2 cellular contexts compared by ENCODE assay signal in genomic region chr10:97748116-97748515, GRCh38.
TF ChIP-seq lines count a peak whose summit lies in the region.

No MANE protein-coding gene starts in this region.

TF ChIP-seq in SK-N-SH, 30 proteins besides CTCF, POLR2A, EP300 and RAD21 (continued from another document):
- TF ChIP-seq, protein P1, sequence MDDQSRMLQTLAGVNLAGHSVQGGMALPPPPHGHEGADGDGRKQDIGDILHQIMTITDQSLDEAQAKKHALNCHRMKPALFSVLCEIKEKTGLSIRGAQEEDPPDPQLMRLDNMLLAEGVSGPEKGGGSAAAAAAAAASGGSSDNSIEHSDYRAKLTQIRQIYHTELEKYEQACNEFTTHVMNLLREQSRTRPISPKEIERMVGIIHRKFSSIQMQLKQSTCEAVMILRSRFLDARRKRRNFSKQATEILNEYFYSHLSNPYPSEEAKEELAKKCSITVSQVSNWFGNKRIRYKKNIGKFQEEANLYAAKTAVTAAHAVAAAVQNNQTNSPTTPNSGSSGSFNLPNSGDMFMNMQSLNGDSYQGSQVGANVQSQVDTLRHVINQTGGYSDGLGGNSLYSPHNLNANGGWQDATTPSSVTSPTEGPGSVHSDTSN (IDR thresholded peaks at IDR 0.05) = no peak
- TF ChIP-seq MEF2A (IDR thresholded peaks at IDR 0.05; ENCODE audit: borderline replicate concordance, low read depth) (no peak), YY1 (IDR thresholded peaks at IDR 0.05; ENCODE audit: low read depth) (no peak), JUND (IDR thresholded peaks at IDR 0.05) (no peak), NRF1 (IDR thresholded peaks at IDR 0.05; ENCODE audit: low read depth, low read length) (no peak), FOSL2 (IDR thresholded peaks at IDR 0.05; ENCODE audit: borderline replicate concordance, low read depth) (no peak), TCF12 (IDR thresholded peaks at IDR 0.05) (no peak), ELF1 (IDR thresholded peaks at IDR 0.05) (no peak), SMC3 (IDR thresholded peaks at IDR 0.05; ENCODE audit: low read depth, low read length) (no peak), IRF3 (IDR thresholded peaks at IDR 0.05; ENCODE audit: low read depth, low read length) (no peak)

TF ChIP-seq in SK-N-SH treated with all-trans-retinoic acid at 6 μM for 48 hours, 23 proteins besides CTCF, POLR2A, EP300 and RAD21 (continued from another document):
- TF ChIP-seq, protein P2, sequence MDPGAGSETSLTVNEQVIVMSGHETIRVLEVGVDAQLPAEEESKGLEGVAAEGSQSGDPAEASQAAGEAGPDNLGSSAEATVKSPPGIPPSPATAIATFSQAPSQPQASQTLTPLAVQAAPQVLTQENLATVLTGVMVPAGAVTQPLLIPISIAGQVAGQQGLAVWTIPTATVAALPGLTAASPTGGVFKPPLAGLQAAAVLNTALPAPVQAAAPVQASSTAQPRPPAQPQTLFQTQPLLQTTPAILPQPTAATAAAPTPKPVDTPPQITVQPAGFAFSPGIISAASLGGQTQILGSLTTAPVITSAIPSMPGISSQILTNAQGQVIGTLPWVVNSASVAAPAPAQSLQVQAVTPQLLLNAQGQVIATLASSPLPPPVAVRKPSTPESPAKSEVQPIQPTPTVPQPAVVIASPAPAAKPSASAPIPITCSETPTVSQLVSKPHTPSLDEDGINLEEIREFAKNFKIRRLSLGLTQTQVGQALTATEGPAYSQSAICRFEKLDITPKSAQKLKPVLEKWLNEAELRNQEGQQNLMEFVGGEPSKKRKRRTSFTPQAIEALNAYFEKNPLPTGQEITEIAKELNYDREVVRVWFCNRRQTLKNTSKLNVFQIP (CRISPR knock-in tag; IDR thresholded peaks at IDR 0.05; ENCODE audit: borderline replicate concordance, low read depth) = no peak
- TF ChIP-seq ARNTL (CRISPR knock-in tag; IDR thresholded peaks at IDR 0.05; ENCODE audit: borderline replicate concordance, low read depth) (no peak), ZNF8 (CRISPR knock-in tag; IDR thresholded peaks at IDR 0.05) (no peak), TOX (CRISPR knock-in tag; IDR thresholded peaks at IDR 0.05; ENCODE audit: borderline replicate concordance) (no peak), ZFP3 (CRISPR knock-in tag; IDR thresholded peaks at IDR 0.05) (no peak), PATZ1 (CRISPR knock-in tag; IDR thresholded peaks at IDR 0.05; ENCODE audit: borderline replicate concordance) (no peak)
- TF ChIP-seq, protein P3, sequence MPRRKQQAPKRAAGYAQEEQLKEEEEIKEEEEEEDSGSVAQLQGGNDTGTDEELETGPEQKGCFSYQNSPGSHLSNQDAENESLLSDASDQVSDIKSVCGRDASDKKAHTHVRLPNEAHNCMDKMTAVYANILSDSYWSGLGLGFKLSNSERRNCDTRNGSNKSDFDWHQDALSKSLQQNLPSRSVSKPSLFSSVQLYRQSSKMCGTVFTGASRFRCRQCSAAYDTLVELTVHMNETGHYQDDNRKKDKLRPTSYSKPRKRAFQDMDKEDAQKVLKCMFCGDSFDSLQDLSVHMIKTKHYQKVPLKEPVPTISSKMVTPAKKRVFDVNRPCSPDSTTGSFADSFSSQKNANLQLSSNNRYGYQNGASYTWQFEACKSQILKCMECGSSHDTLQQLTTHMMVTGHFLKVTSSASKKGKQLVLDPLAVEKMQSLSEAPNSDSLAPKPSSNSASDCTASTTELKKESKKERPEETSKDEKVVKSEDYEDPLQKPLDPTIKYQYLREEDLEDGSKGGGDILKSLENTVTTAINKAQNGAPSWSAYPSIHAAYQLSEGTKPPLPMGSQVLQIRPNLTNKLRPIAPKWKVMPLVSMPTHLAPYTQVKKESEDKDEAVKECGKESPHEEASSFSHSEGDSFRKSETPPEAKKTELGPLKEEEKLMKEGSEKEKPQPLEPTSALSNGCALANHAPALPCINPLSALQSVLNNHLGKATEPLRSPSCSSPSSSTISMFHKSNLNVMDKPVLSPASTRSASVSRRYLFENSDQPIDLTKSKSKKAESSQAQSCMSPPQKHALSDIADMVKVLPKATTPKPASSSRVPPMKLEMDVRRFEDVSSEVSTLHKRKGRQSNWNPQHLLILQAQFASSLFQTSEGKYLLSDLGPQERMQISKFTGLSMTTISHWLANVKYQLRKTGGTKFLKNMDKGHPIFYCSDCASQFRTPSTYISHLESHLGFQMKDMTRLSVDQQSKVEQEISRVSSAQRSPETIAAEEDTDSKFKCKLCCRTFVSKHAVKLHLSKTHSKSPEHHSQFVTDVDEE (CRISPR knock-in tag; IDR thresholded peaks at IDR 0.05) = no peak
